1 cellular context compared by ENCODE assay signal in the genomic region with DNA sequence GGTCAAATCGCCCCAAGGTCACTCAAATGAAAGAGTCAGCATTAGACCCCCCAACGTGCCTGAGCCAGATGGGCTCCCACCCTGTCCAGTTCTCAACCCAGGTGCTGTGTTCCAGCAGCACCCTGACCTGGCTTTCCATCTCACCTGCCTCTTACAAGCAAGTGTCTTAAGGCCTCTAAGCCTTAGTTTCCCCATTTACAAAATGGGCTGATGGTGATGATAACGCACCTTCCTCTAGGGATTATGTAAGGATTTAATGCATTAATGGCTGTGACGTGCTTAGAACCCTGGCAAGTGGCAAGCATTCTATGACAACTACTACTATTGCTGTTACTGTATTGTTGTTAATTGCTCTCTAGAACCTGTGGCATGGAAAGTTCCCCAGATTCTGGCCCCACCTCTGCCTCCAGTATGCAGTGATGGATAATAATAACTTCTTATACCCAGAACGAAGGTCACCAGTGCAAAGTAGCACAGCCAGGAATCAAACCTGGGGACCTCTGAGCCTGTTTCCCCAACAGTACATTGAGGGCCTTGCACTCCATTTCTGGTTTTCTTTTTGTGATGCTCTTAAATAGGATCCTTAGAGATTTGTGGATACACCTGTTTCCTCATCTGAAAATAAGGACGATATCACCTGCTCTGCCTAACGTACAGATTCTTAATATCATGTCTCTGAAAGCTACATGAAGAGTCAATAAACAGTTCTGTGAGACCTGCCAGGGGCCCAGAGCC.
TF ChIP-seq lines count a peak whose summit lies in the region.

No MANE protein-coding gene starts in this region.

TF ChIP-seq in WTC11, 78 proteins besides CTCF, POLR2A, EP300 and RAD21 (continued from another document):
- TF ChIP-seq PRDM15 (CRISPR knock-in tag; IDR thresholded peaks at IDR 0.05) (peak; percentile 9; the same call in 1 of the 2 replicates), RORB (CRISPR knock-in tag; IDR thresholded peaks at IDR 0.05) (no peak), ZNF121 (CRISPR knock-in tag; IDR thresholded peaks at IDR 0.05) (no peak), FOXP1 (CRISPR knock-in tag; IDR thresholded peaks at IDR 0.05; ENCODE audit: borderline replicate concordance) (no peak), ZNF396 (CRISPR knock-in tag; IDR thresholded peaks at IDR 0.05; ENCODE audit: borderline replicate concordance) (no peak), FOXK1 (CRISPR knock-in tag; IDR thresholded peaks at IDR 0.05) (no peak), GRHL2 (CRISPR knock-in tag; IDR thresholded peaks at IDR 0.05; ENCODE audit: insufficient replicate concordance, severe bottlenecking) (no peak), GABPB1 (CRISPR knock-in tag; IDR thresholded peaks at IDR 0.05) (peak; percentile 11; the same call in 1 of the 2 replicates), ZNF232 (CRISPR knock-in tag; IDR thresholded peaks at IDR 0.05) (no peak), IRF2 (CRISPR knock-in tag; IDR thresholded peaks at IDR 0.05; ENCODE audit: borderline replicate concordance, low read depth) (no peak), SOX15 (CRISPR knock-in tag; IDR thresholded peaks at IDR 0.05) (no peak), E2F4 (CRISPR knock-in tag; IDR thresholded peaks at IDR 0.05; ENCODE audit: borderline replicate concordance, low read depth) (no peak)
- TF ChIP-seq, protein P1, sequence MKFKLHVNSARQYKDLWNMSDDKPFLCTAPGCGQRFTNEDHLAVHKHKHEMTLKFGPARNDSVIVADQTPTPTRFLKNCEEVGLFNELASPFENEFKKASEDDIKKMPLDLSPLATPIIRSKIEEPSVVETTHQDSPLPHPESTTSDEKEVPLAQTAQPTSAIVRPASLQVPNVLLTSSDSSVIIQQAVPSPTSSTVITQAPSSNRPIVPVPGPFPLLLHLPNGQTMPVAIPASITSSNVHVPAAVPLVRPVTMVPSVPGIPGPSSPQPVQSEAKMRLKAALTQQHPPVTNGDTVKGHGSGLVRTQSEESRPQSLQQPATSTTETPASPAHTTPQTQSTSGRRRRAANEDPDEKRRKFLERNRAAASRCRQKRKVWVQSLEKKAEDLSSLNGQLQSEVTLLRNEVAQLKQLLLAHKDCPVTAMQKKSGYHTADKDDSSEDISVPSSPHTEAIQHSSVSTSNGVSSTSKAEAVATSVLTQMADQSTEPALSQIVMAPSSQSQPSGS (CRISPR knock-in tag; IDR thresholded peaks at IDR 0.05; ENCODE audit: borderline replicate concordance, low read depth): no peak
- TF ChIP-seq, protein P2, sequence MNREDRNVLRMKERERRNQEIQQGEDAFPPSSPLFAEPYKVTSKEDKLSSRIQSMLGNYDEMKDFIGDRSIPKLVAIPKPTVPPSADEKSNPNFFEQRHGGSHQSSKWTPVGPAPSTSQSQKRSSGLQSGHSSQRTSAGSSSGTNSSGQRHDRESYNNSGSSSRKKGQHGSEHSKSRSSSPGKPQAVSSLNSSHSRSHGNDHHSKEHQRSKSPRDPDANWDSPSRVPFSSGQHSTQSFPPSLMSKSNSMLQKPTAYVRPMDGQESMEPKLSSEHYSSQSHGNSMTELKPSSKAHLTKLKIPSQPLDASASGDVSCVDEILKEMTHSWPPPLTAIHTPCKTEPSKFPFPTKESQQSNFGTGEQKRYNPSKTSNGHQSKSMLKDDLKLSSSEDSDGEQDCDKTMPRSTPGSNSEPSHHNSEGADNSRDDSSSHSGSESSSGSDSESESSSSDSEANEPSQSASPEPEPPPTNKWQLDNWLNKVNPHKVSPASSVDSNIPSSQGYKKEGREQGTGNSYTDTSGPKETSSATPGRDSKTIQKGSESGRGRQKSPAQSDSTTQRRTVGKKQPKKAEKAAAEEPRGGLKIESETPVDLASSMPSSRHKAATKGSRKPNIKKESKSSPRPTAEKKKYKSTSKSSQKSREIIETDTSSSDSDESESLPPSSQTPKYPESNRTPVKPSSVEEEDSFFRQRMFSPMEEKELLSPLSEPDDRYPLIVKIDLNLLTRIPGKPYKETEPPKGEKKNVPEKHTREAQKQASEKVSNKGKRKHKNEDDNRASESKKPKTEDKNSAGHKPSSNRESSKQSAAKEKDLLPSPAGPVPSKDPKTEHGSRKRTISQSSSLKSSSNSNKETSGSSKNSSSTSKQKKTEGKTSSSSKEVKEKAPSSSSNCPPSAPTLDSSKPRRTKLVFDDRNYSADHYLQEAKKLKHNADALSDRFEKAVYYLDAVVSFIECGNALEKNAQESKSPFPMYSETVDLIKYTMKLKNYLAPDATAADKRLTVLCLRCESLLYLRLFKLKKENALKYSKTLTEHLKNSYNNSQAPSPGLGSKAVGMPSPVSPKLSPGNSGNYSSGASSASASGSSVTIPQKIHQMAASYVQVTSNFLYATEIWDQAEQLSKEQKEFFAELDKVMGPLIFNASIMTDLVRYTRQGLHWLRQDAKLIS (CRISPR knock-in tag; IDR thresholded peaks at IDR 0.05; ENCODE audit: borderline replicate concordance): no peak
